ENCODE assay signal across 21 cellular contexts in the genomic region with DNA sequence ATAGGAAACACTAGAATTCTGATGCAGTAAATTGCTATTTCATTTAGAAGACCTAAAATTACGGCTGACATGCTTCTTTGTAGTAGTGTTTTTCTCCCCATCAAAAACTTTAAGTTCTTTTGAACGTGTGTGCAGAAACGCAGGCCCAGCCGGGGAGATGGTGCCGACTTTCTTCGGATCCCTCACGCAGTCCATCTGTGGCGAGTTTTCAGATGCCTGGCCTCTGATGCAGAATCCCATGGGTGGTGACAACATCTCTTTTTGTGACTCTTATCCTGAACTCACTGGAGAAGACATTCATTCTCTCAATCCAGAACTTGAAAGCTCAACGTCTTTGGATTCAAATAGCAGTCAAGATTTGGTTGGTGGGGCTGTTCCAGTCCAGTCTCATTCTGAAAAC.
"Had no signal": no experiment of that assay in that cellular context is flagged by ENCODE, and none has a peak within 500 bp of the region (broad histone marks: within the 10 kb centered on the region; RNA-seq: fewer than 3 reads in every experiment).

No MANE protein-coding gene starts in this region.

- ATAC-seq: activated CD4-positive, alpha-beta T cell treated with anti-CD3 and anti-CD28 coated beads for 36 hours; activated T-cell treated with anti-CD3 and anti-CD28 coated beads, Interleukin-2, amount 50 U/mL, for 4 hours; foreskin keratinocyte; left lung had no signal

- H3K36me3 ChIP-seq: left lung had no signal

- H3K9me3 Mint-ChIP-seq: activated B cell treated with CpG ODN at 0.5 μM for 24 hours; activated naive CD4-positive, alpha-beta T cell treated with anti-CD3 and anti-CD28 coated beads, Interleukin-2, amount 10 ng/mL, durations not matched to agents 7 days and 5 days; activated T-cell treated with anti-CD3 and anti-CD28 coated beads, Interleukin-2, amount 50 U/mL, for 4 hours; activated T-helper 2 cell treated with anti-CD3 and anti-CD28 coated beads, Interferon-gamma antibody, Interleukin-2, Interleukin-4, amounts not matched to agents 10 μg/mL and 5 μg/mL and 100 μg/mL, durations not matched to agents 14 hours and 24 hours and 36 hours; T-helper 1 cell treated with Interleukin-12 subunit alpha and Interleukin-12 subunit beta and Interleukin-4 antibody, amounts not matched to agents 30 μg/mL and 1 μg/mL, for 36 hours had no signal

- H3K36me3 Mint-ChIP-seq: activated naive CD4-positive, alpha-beta T cell treated with anti-CD3 and anti-CD28 coated beads, Interleukin-2, amount 10 ng/mL, durations not matched to agents 7 days and 5 days had no signal

- H3K9me3 ChIP-seq: left lung, upper lobe of left lung had no signal

- H3K4me1 Mint-ChIP-seq: activated B cell treated with CpG ODN at 0.5 μM for 24 hours; activated CD4-positive, alpha-beta T cell treated with anti-CD3 and anti-CD28 coated beads for 36 hours; activated naive CD4-positive, alpha-beta T cell treated with anti-CD3 and anti-CD28 coated beads, Interleukin-2, amount 10 ng/mL, durations not matched to agents 7 days and 5 days had no signal

- H3K4me2 ChIP-seq: hepatocyte had no signal

- H3K4me3 ChIP-seq: hepatocyte, left lung, upper lobe of left lung had no signal

- H3K4me3 Mint-ChIP-seq: activated B cell treated with CpG ODN at 0.5 μM for 24 hours; activated CD4-positive, alpha-beta T cell treated with anti-CD3 and anti-CD28 coated beads for 36 hours; activated naive CD4-positive, alpha-beta T cell treated with anti-CD3 and anti-CD28 coated beads, Interleukin-2, amount 10 ng/mL, durations not matched to agents 7 days and 5 days; activated T-cell treated with anti-CD3 and anti-CD28 coated beads, Interleukin-2, amount 50 U/mL, for 4 hours; T-helper 1 cell treated with Interleukin-12 subunit alpha and Interleukin-12 subunit beta and Interleukin-4 antibody, amounts not matched to agents 30 μg/mL and 1 μg/mL, for 36 hours had no signal

- H3K79me2 ChIP-seq: hepatocyte had no signal

- H3K27ac Mint-ChIP-seq: activated B cell treated with CpG ODN at 0.5 μM for 24 hours; activated CD4-positive, alpha-beta T cell treated with anti-CD3 and anti-CD28 coated beads for 36 hours; activated naive CD4-positive, alpha-beta T cell treated with anti-CD3 and anti-CD28 coated beads, Interleukin-2, amount 10 ng/mL, durations not matched to agents 7 days and 5 days; activated T-helper 2 cell treated with anti-CD3 and anti-CD28 coated beads, Interferon-gamma antibody, Interleukin-2, Interleukin-4, amounts not matched to agents 10 μg/mL and 5 μg/mL and 100 μg/mL, durations not matched to agents 14 hours and 24 hours and 36 hours; T-helper 1 cell treated with Interleukin-12 subunit alpha and Interleukin-12 subunit beta and Interleukin-4 antibody, amounts not matched to agents 30 μg/mL and 1 μg/mL, for 36 hours had no signal

- H2AFZ ChIP-seq: hepatocyte had no signal

- DNase-seq: activated B cell treated with CpG ODN at 0.5 μM for 24 hours; activated CD4-positive, alpha-beta T cell treated with anti-CD3 and anti-CD28 coated beads for 36 hours; activated CD4-positive, alpha-beta T cell treated with anti-CD3 and anti-CD28 coated beads, Interleukin-2, amount 50 U/mL, for 4 hours; activated CD8-positive, alpha-beta memory T cell treated with anti-CD3 and anti-CD28 coated beads for 24 hours; activated CD8-positive, alpha-beta memory T cell treated with anti-CD3 and anti-CD28 coated beads, Interleukin-2, amount 50 U/mL, for 48 hours; activated naive CD4-positive, alpha-beta T cell treated with anti-CD3 and anti-CD28 coated beads, Interleukin-2, amount 10 ng/mL, durations not matched to agents 7 days and 5 days; activated T-cell treated with anti-CD3 and anti-CD28 coated beads, Interleukin-2, amount 50 U/mL, for 4 hours; amygdala; foreskin keratinocyte; kidney glomerular epithelial cell; left lung; mammary epithelial cell; occipital lobe; stimulated activated CD4-positive, alpha-beta T cell treated with anti-CD3 and anti-CD28 coated beads, Interleukin-4, amount 100 ng/mL, for 24 hours; stimulated activated naive CD4-positive, alpha-beta T cell treated with Interleukin-2 at 50 U/mL for 16 hours; T1000 had no signal

- H3K27me3 ChIP-seq: foreskin keratinocyte, hepatocyte, left lung, upper lobe of left lung had no signal

- H3K27ac ChIP-seq: epithelial cell of prostate, foreskin keratinocyte, hepatocyte, left lung, upper lobe of left lung had no signal
